33 cellular contexts compared by ENCODE assay signal in the genomic region with DNA sequence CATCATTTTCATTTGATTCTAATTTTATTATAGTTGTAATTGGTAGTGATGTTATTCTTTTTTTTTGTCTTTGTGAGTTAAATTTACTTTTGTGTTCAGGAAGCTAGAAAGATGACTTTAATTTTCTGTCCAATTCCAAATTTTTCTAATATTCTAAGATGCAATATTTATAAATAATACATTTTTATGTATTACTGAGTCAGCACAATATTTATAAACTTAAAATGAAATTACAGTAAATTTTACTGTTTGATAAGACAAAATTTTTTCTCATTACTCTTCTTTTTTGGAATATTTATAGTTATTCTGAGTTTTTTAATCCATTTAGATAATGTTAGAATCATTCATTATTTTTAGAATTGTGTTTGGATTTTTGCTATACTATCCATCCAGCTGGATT.
"Had no signal": no experiment of that assay in that cellular context is flagged by ENCODE, and none has a peak within 500 bp of the region (broad histone marks: within the 10 kb centered on the region; RNA-seq: fewer than 3 reads in every experiment).

No MANE protein-coding gene starts in this region.

- H3K4me3 ChIP-seq: body of pancreas, breast epithelium had no signal

- FAIRE-seq: astrocyte had no signal

- H3K9me3 ChIP-seq: adrenal gland, body of pancreas, breast epithelium had no signal

- H3K4me1 ChIP-seq: adrenal gland, body of pancreas, breast epithelium had no signal

- H3K27ac ChIP-seq: adrenal gland, body of pancreas, brain microvascular endothelial cell, breast epithelium, VCaP had no signal

- H3K36me3 ChIP-seq: adrenal gland, brain microvascular endothelial cell, breast epithelium had no signal

- DNase-seq: activated B cell treated with CpG ODN at 0.5 μM for 24 hours; activated CD4-positive, alpha-beta memory T cell treated with anti-CD3 and anti-CD28 coated beads, Interleukin-2, amount 10 ng/mL, durations not matched to agents 7 days and 5 days; activated CD4-positive, alpha-beta T cell treated with anti-CD3 and anti-CD28 coated beads for 1 hour; activated CD4-positive, alpha-beta T cell treated with anti-CD3 and anti-CD28 coated beads for 36 hours; activated CD4-positive, alpha-beta T cell treated with anti-CD3 and anti-CD28 coated beads for 48 hours; activated CD4-positive, alpha-beta T cell treated with anti-CD3 and anti-CD28 coated beads, Interleukin-2, amount 10 ng/mL, durations not matched to agents 7 days and 5 days; activated CD4-positive, alpha-beta T cell treated with anti-CD3 and anti-CD28 coated beads, Interleukin-2, amount 50 U/mL, for 48 hours; activated CD8-positive, alpha-beta memory T cell treated with anti-CD3 and anti-CD28 coated beads for 24 hours; activated CD8-positive, alpha-beta memory T cell treated with anti-CD3 and anti-CD28 coated beads, Interleukin-2, amount 10 ng/mL, durations not matched to agents 7 days and 5 days; activated CD8-positive, alpha-beta memory T cell treated with anti-CD3 and anti-CD28 coated beads, Interleukin-2, amount 50 U/mL, for 48 hours; activated CD8-positive, alpha-beta T cell treated with anti-CD3 and anti-CD28 coated beads, Interleukin-2, amount 10 ng/mL, durations not matched to agents 7 days and 5 days; activated effector memory CD4-positive, alpha-beta T cell treated with Interleukin-2 at 50 U/mL for 16 hours; activated gamma-delta T cell treated with Interleukin-2 at 50 U/mL for 16 hours; activated naive CD4-positive, alpha-beta T cell; activated naive CD4-positive, alpha-beta T cell treated with anti-CD3 and anti-CD28 coated beads for 36 hours; activated naive CD4-positive, alpha-beta T cell treated with anti-CD3 and anti-CD28 coated beads, Interleukin-2, amount 50 U/mL, for 16 hours; activated naive CD8-positive, alpha-beta T cell treated with anti-CD3 and anti-CD28 coated beads for 36 hours; activated T-cell treated with anti-CD3 and anti-CD28 coated beads, Interleukin-2, amount 50 U/mL, for 24 hours; activated T-cell treated with anti-CD3 and anti-CD28 coated beads, Interleukin-2, amount 50 U/mL, for 48 hours; adrenal gland; amniotic stem cell; aorta; body of pancreas; brain microvascular endothelial cell; central memory CD4-positive, alpha-beta T cell; T-helper 1 cell; T-helper 2 cell; T-helper 9 cell had no signal

- ATAC-seq: activated CD4-positive, alpha-beta T cell treated with anti-CD3 and anti-CD28 coated beads for 36 hours; activated CD4-positive, CD25-positive, alpha-beta regulatory T cell treated with anti-CD3 and anti-CD28 coated beads, Interleukin-2, amount 50 U/mL, for 24 hours; activated CD8-positive, alpha-beta memory T cell treated with anti-CD3 and anti-CD28 coated beads, Interleukin-2, amount 10 ng/mL, durations not matched to agents 7 days and 5 days; activated CD8-positive, alpha-beta T cell treated with anti-CD3 and anti-CD28 coated beads, Interleukin-2, amount 10 ng/mL, durations not matched to agents 7 days and 5 days; activated naive CD4-positive, alpha-beta T cell treated with anti-CD3 and anti-CD28 coated beads, Interleukin-2, amount 50 U/mL, for 72 hours; body of pancreas had no signal
